3 cellular contexts compared by ENCODE assay signal in genomic region chr4:143118666-143119065, GRCh38.
"Had no signal": no experiment of that assay in that cellular context is flagged by ENCODE, and none has a peak within 500 bp of the region (broad histone marks: within the 10 kb centered on the region; RNA-seq: fewer than 3 reads in every experiment).

No MANE protein-coding gene starts in this region.

- DNase-seq: GDM1, GF-D8 had no signal

- H3K4me3 ChIP-seq: GM12878 had no signal
